1 cellular context compared by ENCODE assay signal in the genomic region with DNA sequence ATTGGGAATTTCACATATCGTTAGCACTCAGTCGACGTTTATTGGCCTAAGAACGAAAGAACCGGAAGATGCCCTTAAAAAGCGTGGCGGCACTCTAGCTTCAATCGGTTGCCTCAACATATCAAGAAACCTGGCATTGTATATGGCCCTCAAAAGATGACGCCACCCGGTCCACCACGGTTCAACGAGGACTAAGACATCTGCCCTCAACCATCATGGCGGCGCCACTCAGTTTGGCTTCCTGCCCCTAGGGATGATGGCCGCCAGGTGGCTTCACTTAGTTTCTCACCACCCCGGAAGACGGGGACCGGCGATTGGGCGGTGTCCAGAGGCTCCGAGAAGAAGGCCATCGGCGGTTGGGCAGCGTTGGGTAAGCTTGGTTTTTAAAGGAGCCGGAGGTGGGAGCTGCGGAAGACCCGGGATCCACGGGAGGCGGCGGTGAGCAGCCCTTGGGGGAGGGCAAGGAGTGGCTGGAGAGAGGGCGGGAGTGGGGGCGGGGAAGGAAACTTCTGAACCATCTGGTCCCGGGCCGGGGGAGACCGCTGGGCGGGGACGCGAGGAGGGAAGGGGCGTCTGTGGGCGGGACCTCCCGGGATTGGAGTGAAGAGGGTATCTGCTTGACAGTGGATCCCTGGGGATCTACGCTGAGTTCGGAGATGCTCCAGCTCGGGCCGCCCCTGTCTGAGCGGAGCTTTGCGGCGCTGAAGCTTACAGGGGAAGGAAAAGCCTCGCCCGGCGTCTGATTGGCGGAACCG.
TF ChIP-seq lines count a peak whose summit lies in the region.

Gene PRR14 (plus strand): TSS at position 592 of the 755 bp plus-strand sequence. CDS start 686 bp downstream, outside the sequence.

TF ChIP-seq in HepG2, 621 proteins besides CTCF, POLR2A, EP300 and RAD21 (continued from another document and continues in another):
- TF ChIP-seq SRF (IDR thresholded peaks at IDR 0.05; ENCODE audit: low read depth, low read length) (peak; percentile 13; the same call in 1 of the 2 replicates), ZNF362 (CRISPR knock-in tag; IDR thresholded peaks at IDR 0.05; ENCODE audit: borderline replicate concordance) (peak; percentile 60; the same call in 1 of the 2 replicates), ZNF282 (IDR thresholded peaks at IDR 0.05; ENCODE audit: partially characterized antibody) (no peak), POGZ (CRISPR knock-in tag; IDR thresholded peaks at IDR 0.05) (peak; percentile 94), ARNT (IDR thresholded peaks at IDR 0.05) (no peak), CAMTA2 (CRISPR knock-in tag; IDR thresholded peaks at IDR 0.05; ENCODE audit: borderline replicate concordance) (peak; percentile 81; the same call in 1 of the 2 replicates), MED13 (CRISPR knock-in tag; IDR thresholded peaks at IDR 0.05) (peak; percentile 64; the same call in 1 of the 2 replicates), RELA (CRISPR knock-in tag; IDR thresholded peaks at IDR 0.05) (no peak), CREB1 (IDR thresholded peaks at IDR 0.05) (peak; percentile 79), CREB1 (CRISPR knock-in tag; IDR thresholded peaks at IDR 0.05) (peak; percentile 94), ZBTB39 (CRISPR knock-in tag; IDR thresholded peaks at IDR 0.05) (no peak), HOXA7 (CRISPR knock-in tag; IDR thresholded peaks at IDR 0.05) (no peak), RBM39 (IDR thresholded peaks at IDR 0.05; ENCODE audit: low read depth, low read length, poor library complexity, severe bottlenecking) (no peak), ZNF549 (CRISPR knock-in tag; IDR thresholded peaks at IDR 0.05) (no peak), ZNF12 (CRISPR knock-in tag; IDR thresholded peaks at IDR 0.05) (no peak), ZMYM4 (CRISPR knock-in tag; IDR thresholded peaks at IDR 0.05) (peak; percentile 93), ZNF224 (CRISPR knock-in tag; IDR thresholded peaks at IDR 0.05) (no peak), TEAD2 (CRISPR knock-in tag; IDR thresholded peaks at IDR 0.05) (no peak), TP53 (CRISPR knock-in tag; conservative IDR thresholded peaks at IDR 0.05) (no peak), NR2F6 (IDR thresholded peaks at IDR 0.05) (peak; percentile 42; the same call in 1 of the 2 replicates), NR2F6 (CRISPR knock-in tag; IDR thresholded peaks at IDR 0.05) (no peak; the same call in 1 of the 2 replicates), DMAP1 (CRISPR knock-in tag; IDR thresholded peaks at IDR 0.05) (0 out of 2 replicates have a peak, but pooled peaks have one; percentile 10), NFKBIZ (CRISPR knock-in tag; IDR thresholded peaks at IDR 0.05) (no peak), ZNF121 (CRISPR knock-in tag; IDR thresholded peaks at IDR 0.05) (no peak), ZNF567 (CRISPR knock-in tag; IDR thresholded peaks at IDR 0.05; ENCODE audit: borderline replicate concordance) (no peak), ZNF672 (CRISPR knock-in tag; IDR thresholded peaks at IDR 0.05) (no peak), ZNF17 (CRISPR knock-in tag; IDR thresholded peaks at IDR 0.05) (no peak), IKZF1 (IDR thresholded peaks at IDR 0.05) (no peak), SMARCC2 (IDR thresholded peaks at IDR 0.05) (no peak), NCOA2 (CRISPR knock-in tag; IDR thresholded peaks at IDR 0.05) (no peak), DPF2 (CRISPR knock-in tag; IDR thresholded peaks at IDR 0.05; ENCODE audit: borderline replicate concordance, low read depth) (no peak), RBM22 (optimal IDR thresholded peaks at IDR 0.05; ENCODE audit: low read length) (no peak), ZNF235 (CRISPR knock-in tag; IDR thresholded peaks at IDR 0.05; ENCODE audit: borderline replicate concordance) (peak; percentile 77; the same call in 1 of the 2 replicates), ZSCAN20 (CRISPR knock-in tag; IDR thresholded peaks at IDR 0.05; ENCODE audit: borderline replicate concordance) (no peak), ZBTB20 (CRISPR knock-in tag; IDR thresholded peaks at IDR 0.05; ENCODE audit: borderline replicate concordance, low read depth) (no peak), CEBPB (IDR thresholded peaks at IDR 0.05; ENCODE audit: borderline replicate concordance, low read depth, low read length) (peak; percentile 40; the same call in 1 of the 2 replicates), MTA3 (CRISPR knock-in tag; IDR thresholded peaks at IDR 0.05) (no peak), MTF1 (CRISPR knock-in tag; IDR thresholded peaks at IDR 0.05) (no peak), GLI4 (CRISPR knock-in tag; IDR thresholded peaks at IDR 0.05; ENCODE audit: borderline replicate concordance) (no peak), HMG20B (CRISPR knock-in tag; conservative IDR thresholded peaks at IDR 0.05) (no peak; the same call in 1 of the 2 replicates), KLF6 (CRISPR knock-in tag; IDR thresholded peaks at IDR 0.05) (no peak; the same call in 1 of the 2 replicates), BCL6 (CRISPR knock-in tag; IDR thresholded peaks at IDR 0.05) (no peak), ZNF543 (CRISPR knock-in tag; IDR thresholded peaks at IDR 0.05) (peak; percentile 88), TCF7L2 (IDR thresholded peaks at IDR 0.05; ENCODE audit: low read depth, low read length) (no peak), KMT2B (CRISPR knock-in tag; IDR thresholded peaks at IDR 0.05) (no peak; the same call in none of the 2 replicates)
- TF ChIP-seq, protein P1, sequence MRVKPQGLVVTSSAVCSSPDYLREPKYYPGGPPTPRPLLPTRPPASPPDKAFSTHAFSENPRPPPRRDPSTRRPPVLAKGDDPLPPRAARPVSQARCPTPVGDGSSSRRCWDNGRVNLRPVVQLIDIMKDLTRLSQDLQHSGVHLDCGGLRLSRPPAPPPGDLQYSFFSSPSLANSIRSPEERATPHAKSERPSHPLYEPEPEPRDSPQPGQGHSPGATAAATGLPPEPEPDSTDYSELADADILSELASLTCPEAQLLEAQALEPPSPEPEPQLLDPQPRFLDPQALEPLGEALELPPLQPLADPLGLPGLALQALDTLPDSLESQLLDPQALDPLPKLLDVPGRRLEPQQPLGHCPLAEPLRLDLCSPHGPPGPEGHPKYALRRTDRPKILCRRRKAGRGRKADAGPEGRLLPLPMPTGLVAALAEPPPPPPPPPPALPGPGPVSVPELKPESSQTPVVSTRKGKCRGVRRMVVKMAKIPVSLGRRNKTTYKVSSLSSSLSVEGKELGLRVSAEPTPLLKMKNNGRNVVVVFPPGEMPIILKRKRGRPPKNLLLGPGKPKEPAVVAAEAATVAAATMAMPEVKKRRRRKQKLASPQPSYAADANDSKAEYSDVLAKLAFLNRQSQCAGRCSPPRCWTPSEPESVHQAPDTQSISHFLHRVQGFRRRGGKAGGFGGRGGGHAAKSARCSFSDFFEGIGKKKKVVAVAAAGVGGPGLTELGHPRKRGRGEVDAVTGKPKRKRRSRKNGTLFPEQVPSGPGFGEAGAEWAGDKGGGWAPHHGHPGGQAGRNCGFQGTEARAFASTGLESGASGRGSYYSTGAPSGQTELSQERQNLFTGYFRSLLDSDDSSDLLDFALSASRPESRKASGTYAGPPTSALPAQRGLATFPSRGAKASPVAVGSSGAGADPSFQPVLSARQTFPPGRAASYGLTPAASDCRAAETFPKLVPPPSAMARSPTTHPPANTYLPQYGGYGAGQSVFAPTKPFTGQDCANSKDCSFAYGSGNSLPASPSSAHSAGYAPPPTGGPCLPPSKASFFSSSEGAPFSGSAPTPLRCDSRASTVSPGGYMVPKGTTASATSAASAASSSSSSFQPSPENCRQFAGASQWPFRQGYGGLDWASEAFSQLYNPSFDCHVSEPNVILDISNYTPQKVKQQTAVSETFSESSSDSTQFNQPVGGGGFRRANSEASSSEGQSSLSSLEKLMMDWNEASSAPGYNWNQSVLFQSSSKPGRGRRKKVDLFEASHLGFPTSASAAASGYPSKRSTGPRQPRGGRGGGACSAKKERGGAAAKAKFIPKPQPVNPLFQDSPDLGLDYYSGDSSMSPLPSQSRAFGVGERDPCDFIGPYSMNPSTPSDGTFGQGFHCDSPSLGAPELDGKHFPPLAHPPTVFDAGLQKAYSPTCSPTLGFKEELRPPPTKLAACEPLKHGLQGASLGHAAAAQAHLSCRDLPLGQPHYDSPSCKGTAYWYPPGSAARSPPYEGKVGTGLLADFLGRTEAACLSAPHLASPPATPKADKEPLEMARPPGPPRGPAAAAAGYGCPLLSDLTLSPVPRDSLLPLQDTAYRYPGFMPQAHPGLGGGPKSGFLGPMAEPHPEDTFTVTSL (CRISPR knock-in tag; IDR thresholded peaks at IDR 0.05; ENCODE audit: borderline replicate concordance) = 0 out of 2 replicates have a peak, but pooled peaks have one; percentile 36
- TF ChIP-seq, protein P2, sequence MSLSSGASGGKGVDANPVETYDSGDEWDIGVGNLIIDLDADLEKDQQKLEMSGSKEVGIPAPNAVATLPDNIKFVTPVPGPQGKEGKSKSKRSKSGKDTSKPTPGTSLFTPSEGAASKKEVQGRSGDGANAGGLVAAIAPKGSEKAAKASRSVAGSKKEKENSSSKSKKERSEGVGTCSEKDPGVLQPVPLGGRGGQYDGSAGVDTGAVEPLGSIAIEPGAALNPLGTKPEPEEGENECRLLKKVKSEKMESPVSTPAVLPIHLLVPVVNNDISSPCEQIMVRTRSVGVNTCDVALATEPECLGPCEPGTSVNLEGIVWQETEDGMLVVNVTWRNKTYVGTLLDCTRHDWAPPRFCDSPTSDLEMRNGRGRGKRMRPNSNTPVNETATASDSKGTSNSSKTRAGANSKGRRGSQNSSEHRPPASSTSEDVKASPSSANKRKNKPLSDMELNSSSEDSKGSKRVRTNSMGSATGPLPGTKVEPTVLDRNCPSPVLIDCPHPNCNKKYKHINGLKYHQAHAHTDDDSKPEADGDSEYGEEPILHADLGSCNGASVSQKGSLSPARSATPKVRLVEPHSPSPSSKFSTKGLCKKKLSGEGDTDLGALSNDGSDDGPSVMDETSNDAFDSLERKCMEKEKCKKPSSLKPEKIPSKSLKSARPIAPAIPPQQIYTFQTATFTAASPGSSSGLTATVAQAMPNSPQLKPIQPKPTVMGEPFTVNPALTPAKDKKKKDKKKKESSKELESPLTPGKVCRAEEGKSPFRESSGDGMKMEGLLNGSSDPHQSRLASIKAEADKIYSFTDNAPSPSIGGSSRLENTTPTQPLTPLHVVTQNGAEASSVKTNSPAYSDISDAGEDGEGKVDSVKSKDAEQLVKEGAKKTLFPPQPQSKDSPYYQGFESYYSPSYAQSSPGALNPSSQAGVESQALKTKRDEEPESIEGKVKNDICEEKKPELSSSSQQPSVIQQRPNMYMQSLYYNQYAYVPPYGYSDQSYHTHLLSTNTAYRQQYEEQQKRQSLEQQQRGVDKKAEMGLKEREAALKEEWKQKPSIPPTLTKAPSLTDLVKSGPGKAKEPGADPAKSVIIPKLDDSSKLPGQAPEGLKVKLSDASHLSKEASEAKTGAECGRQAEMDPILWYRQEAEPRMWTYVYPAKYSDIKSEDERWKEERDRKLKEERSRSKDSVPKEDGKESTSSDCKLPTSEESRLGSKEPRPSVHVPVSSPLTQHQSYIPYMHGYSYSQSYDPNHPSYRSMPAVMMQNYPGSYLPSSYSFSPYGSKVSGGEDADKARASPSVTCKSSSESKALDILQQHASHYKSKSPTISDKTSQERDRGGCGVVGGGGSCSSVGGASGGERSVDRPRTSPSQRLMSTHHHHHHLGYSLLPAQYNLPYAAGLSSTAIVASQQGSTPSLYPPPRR (CRISPR knock-in tag; IDR thresholded peaks at IDR 0.05; ENCODE audit: borderline replicate concordance) = peak; percentile 55; the same call in 1 of the 2 replicates
- TF ChIP-seq, protein P3, sequence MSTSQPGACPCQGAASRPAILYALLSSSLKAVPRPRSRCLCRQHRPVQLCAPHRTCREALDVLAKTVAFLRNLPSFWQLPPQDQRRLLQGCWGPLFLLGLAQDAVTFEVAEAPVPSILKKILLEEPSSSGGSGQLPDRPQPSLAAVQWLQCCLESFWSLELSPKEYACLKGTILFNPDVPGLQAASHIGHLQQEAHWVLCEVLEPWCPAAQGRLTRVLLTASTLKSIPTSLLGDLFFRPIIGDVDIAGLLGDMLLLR (CRISPR knock-in tag; IDR thresholded peaks at IDR 0.05) = no peak; the same call in 1 of the 2 replicates
- TF ChIP-seq, protein P4, sequence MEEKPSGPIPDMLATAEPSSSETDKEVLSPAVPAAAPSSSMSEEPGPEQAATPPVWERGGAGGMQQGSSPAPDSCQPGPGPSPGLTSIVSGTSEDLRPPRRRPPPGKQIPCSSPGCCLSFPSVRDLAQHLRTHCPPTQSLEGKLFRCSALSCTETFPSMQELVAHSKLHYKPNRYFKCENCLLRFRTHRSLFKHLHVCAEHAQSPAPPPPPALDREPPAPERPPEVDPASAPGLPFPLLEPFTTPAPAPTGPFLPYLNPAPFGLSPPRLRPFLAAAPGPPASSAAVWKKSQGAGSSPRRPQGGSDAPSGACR (CRISPR knock-in tag; IDR thresholded peaks at IDR 0.05) = peak; percentile 90; the same call in 1 of the 2 replicates
- TF ChIP-seq, protein P5, sequence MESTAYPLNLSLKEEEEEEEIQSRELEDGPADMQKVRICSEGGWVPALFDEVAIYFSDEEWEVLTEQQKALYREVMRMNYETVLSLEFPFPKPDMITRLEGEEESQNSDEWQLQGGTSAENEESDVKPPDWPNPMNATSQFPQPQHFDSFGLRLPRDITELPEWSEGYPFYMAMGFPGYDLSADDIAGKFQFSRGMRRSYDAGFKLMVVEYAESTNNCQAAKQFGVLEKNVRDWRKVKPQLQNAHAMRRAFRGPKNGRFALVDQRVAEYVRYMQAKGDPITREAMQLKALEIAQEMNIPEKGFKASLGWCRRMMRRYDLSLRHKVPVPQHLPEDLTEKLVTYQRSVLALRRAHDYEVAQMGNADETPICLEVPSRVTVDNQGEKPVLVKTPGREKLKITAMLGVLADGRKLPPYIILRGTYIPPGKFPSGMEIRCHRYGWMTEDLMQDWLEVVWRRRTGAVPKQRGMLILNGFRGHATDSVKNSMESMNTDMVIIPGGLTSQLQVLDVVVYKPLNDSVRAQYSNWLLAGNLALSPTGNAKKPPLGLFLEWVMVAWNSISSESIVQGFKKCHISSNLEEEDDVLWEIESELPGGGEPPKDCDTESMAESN (CRISPR knock-in tag; conservative IDR thresholded peaks at IDR 0.05) = 0 out of 2 replicates have a peak, but pooled peaks have one; percentile 62
